35 cellular contexts compared by ENCODE assay signal in the genomic region with DNA sequence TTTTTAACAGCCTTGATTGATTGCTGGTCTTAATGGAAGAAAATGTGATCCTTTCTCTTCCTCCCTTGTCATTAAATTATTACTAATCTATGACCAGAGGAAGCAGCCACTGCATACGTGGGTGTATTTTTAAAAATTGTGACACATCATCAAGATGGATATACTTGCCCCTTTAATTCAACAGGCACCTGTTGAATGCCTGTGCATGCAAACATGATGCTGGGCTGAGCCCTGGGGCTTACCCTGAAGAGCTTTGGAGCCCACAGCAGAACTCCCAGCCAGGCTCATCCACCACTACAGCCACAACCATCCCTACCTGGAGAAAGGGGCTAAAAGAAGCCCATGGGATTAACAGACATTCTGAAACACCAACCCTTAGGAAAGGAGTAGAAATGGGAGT.
"Had no signal": no experiment of that assay in that cellular context is flagged by ENCODE, and none has a peak within 500 bp of the region (broad histone marks: within the 10 kb centered on the region; RNA-seq: fewer than 3 reads in every experiment).

No MANE protein-coding gene starts in this region.

- H3K36me3 ChIP-seq: MG63 had no signal

- H3K4me3 ChIP-seq: MG63 had no signal

- H3K9me3 ChIP-seq: MG63 had no signal

- DNase-seq: Karpas-422, Kasumi-1, MG63, MM.1S, MV-4-11, NCI-H1048, NCI-H1092, NCI-H1092 treated with DMSO at 0.1 percent for 48 hours, NCI-H1105, NCI-H1105 treated with DMSO at 0.1 percent for 48 hours, NCI-H1417, NCI-H1417 treated with DMSO at 0.1 percent for 48 hours, NCI-H1436, NCI-H1436 treated with DMSO at 0.1 percent for 48 hours, NCI-H146, NCI-H1694, NCI-H1694 treated with DMSO at 0.1 percent for 48 hours, NCI-H187, NCI-H187 treated with DMSO at 0.1 percent for 48 hours, NCI-H1930, NCI-H2029, NCI-H2029 treated with DMSO at 0.1 percent for 48 hours, NCI-H2081, NCI-H2081 treated with DMSO at 0.1 percent for 48 hours, NCI-H2107, NCI-H2171, NCI-H2171 treated with DMSO at 0.1 percent for 48 hours, NCI-H2227 treated with DMSO at 0.1 percent for 48 hours, NCI-H226, NCI-H345, NCI-H446, NCI-H446 treated with DMSO at 0.1 percent for 48 hours, NCI-H510A, NCI-H510A treated with DMSO at 0.1 percent for 48 hours, NCI-H524 had no signal
